In genomic region chr1:241637046-241637590, GRCh38 we compare ENCODE assay signal across 13 cellular contexts. TPM values are rescaled to one million over a fixed set of nuclear protein-coding genes. Genes with fewer than 3 reads are reported as not detected.
DNase-seq lines count a peak whose midpoint lies in the region; ATAC-seq, FAIRE-seq and TF ChIP-seq lines count a peak whose summit lies in the region.
"Had no signal": no experiment of that assay in that cellular context is flagged by ENCODE, and none has a peak within 500 bp of the region (broad histone marks: within the 10 kb centered on the region; RNA-seq: fewer than 3 reads in every experiment).

No MANE protein-coding gene starts in this region.

- no peak for DNase-seq in HFFc6
- no peak for DNase-seq in GM12878 (ENCODE audit: low read depth, low spot score)
- no peak for DNase-seq in naive thymus-derived CD4-positive, alpha-beta T cell
- DNase-seq in kidney tubule cell (ENCODE audit: low spot score): no peak
- DNase-seq in HuH-7.5 (ENCODE audit: low spot score): no peak
- DNase-seq in NCI-H510A (lab: John Stamatoyannopoulos, UW): no peak
- DNase-seq: DMS153, NCI-H2171, Right ventricle myocardium superior had no signal

- 0 out of 2 replicates have a peak, but pooled peaks cover 4% of the 10 kb centered on the region for H3K9me3 Mint-ChIP-seq in HFFc6
- peaks cover 0 to 6% (median 0%) of the 10 kb centered on the region in 11 donors for H3K9me3 Mint-ChIP-seq in naive thymus-derived CD4-positive, alpha-beta T cell

- peak overlapping the region in 3 of 11 experiments; percentile 11 to 94 (median 14); a peak in 2 of 22 replicates for H3K27ac ChIP-seq in BLaER1 treated with 17β-estradiol and CSF1 and Interleukin-3, amounts not matched to agents 10 nM and 100 nM
- H3K27ac ChIP-seq in GM12878 (ENCODE audit: control insufficient read depth, insufficient read depth): no peak overlapping the region
- no peak overlapping the region for H3K27ac ChIP-seq in naive thymus-derived CD4-positive, alpha-beta T cell (ENCODE audit: low read depth, low read length)
- H3K27ac ChIP-seq: neutrophil had no signal

- TF ChIP-seq RAD21 in GM12878 (IDR thresholded peaks at IDR 0.05; ENCODE audit: insufficient read depth, low read depth, low read length): no peak

- FAIRE-seq in GM12878 (lab: Jason Lieb, UNC): no peak

- in situ Hi-C loops in GM12878 (cut with MboI): no loop called here

- intact Hi-C loops in GM12878 (cut with micrococcal nuclease; ENCODE audit: unreplicated experiment): loop anchor here (5.0 kb wide), 1 partner anchor 210 kb away; the partner anchor contains the start of gene EXO1
- intact Hi-C loops in naive thymus-derived CD4-positive, alpha-beta T cell (cut with micrococcal nuclease): no loop called here

- H3K9me3 ChIP-seq in BLaER1 treated with 17β-estradiol and CSF1 and Interleukin-3, amounts not matched to agents 10 nM and 100 nM (replicated peaks in 1 of 11): peaks cover 0 to 15% (median 8%) of the 10 kb centered on the region in 11 experiments; a peak in 13 of 22 replicates
- H3K9me3 ChIP-seq in GM12878 (replicated peaks; ENCODE audit: control insufficient read depth, insufficient read depth, low read length): no peaks in the 10 kb centered on the region
- H3K9me3 ChIP-seq in naive thymus-derived CD4-positive, alpha-beta T cell (ENCODE audit: control insufficient read depth in 2 of 3, low read length in 3 of 3): no peaks in the 10 kb centered on the region
- H3K9me3 ChIP-seq: neutrophil had no signal

- POLR2A ChIA-PET in GM12878 (lab: Charles Lee): no interaction called here
- POLR2A ChIA-PET in naive thymus-derived CD4-positive, alpha-beta T cell (lab: Charles Lee): no interaction called here

- H3K27me3 Mint-ChIP-seq in HFFc6 (ENCODE audit: insufficient read depth): no peaks in the 10 kb centered on the region; the same call in 1 of the 2 replicates
- H3K27me3 Mint-ChIP-seq in naive thymus-derived CD4-positive, alpha-beta T cell: no peaks in the 10 kb centered on the region

- H3K4me3 ChIP-seq in BLaER1 treated with 17β-estradiol and CSF1 and Interleukin-3, amounts not matched to agents 10 nM and 100 nM: peak overlapping the region in 9 of 10 experiments; percentile 81 to 96 (median 93); a peak in 17 of 20 replicates
- peak overlapping the region; percentile 94 for H3K4me3 ChIP-seq in GM12878
- no peak overlapping the region for H3K4me3 ChIP-seq in naive thymus-derived CD4-positive, alpha-beta T cell (ENCODE audit: low read length)

- H3K4me3 Mint-ChIP-seq in HFFc6: peak overlapping the region; percentile 86
- H3K4me3 Mint-ChIP-seq in naive thymus-derived CD4-positive, alpha-beta T cell: peak overlapping the region; percentile 1 to 91 (median 70)

- peaks cover 16% of the 10 kb centered on the region; the same call in 1 of the 2 replicates for H3K36me3 Mint-ChIP-seq in HFFc6 (ENCODE audit: low read depth)
- H3K36me3 Mint-ChIP-seq in naive thymus-derived CD4-positive, alpha-beta T cell: peaks cover 8 to 31% (median 17%) of the 10 kb centered on the region in 5 donors

- H3K27me3 ChIP-seq in BLaER1 treated with 17β-estradiol and CSF1 and Interleukin-3, amounts not matched to agents 10 nM and 100 nM: no peaks in the 10 kb centered on the region
- no peaks in the 10 kb centered on the region for H3K27me3 ChIP-seq in GM12878 (replicated peaks in 1 of 2; ENCODE audit: control insufficient read depth in 2 of 2, insufficient read depth in 2 of 2, low read length in 1 of 2)
- no peaks in the 10 kb centered on the region for H3K27me3 ChIP-seq in naive thymus-derived CD4-positive, alpha-beta T cell (ENCODE audit: control insufficient read depth in 2 of 2, insufficient read depth in 2 of 2, low read length in 2 of 2)
- H3K27me3 ChIP-seq: neutrophil had no signal

- H3K4me2 ChIP-seq in BLaER1 treated with 17β-estradiol and CSF1 and Interleukin-3, amounts not matched to agents 10 nM and 100 nM: peak overlapping the region; percentile 75 to 98 (median 89)
- peak overlapping the region; percentile 87 for H3K4me2 ChIP-seq in GM12878 (ENCODE audit: control insufficient read depth, insufficient read depth)

- peaks cover 57 to 80% (median 65%) of the 10 kb centered on the region in 10 experiments for H3K4me1 ChIP-seq in BLaER1 treated with 17β-estradiol and CSF1 and Interleukin-3, amounts not matched to agents 10 nM and 100 nM
- H3K4me1 ChIP-seq in GM12878 (ENCODE audit: control insufficient read depth, insufficient read depth, low read length): peaks cover 10% of the 10 kb centered on the region
- peaks cover 0 to 20% of the 10 kb centered on the region in 2 donors for H3K4me1 ChIP-seq in naive thymus-derived CD4-positive, alpha-beta T cell (ENCODE audit: control insufficient read depth in 2 of 2, insufficient read depth in 2 of 2, low read length in 2 of 2)

- no TSS peak for BruUV-seq in GM12878 (replicated peaks; lab: Mats Ljungman, UMichigan)

- H3K36me3 ChIP-seq in BLaER1 treated with 17β-estradiol and CSF1 and Interleukin-3, amounts not matched to agents 10 nM and 100 nM: peaks cover 0 to 54% (median 42%) of the 10 kb centered on the region in 11 experiments; a peak in 19 of 22 replicates
- no peaks in the 10 kb centered on the region; a peak in 1 of 4 replicates for H3K36me3 ChIP-seq in GM12878 (ENCODE audit: control insufficient read depth in 2 of 2, insufficient read depth in 2 of 2, low read length in 1 of 2)
- peaks cover 0 to 3% (median 0%) of the 10 kb centered on the region in 3 experiments for H3K36me3 ChIP-seq in naive thymus-derived CD4-positive, alpha-beta T cell (ENCODE audit: control insufficient read depth in 2 of 3, insufficient read depth in 3 of 3, low read length in 3 of 3)
- H3K36me3 ChIP-seq: neutrophil had no signal

- no peak overlapping the region for H2AFZ ChIP-seq in GM12878 (ENCODE audit: control insufficient read depth, low read depth, low read length)

- H4K20me1 ChIP-seq in BLaER1 treated with 17β-estradiol and CSF1 and Interleukin-3, amounts not matched to agents 10 nM and 100 nM: peaks cover 0 to 24% (median 12%) of the 10 kb centered on the region in 11 experiments; a peak in 11 of 22 replicates
- H4K20me1 ChIP-seq in GM12878 (ENCODE audit: control insufficient read depth, insufficient read depth): no peaks in the 10 kb centered on the region

- H3K27ac Mint-ChIP-seq in HFFc6: peak overlapping the region; percentile 41; the same call in 1 of the 2 replicates
- peak overlapping the region in 4 of 9 donors; percentile 6 to 85 (median 54) for H3K27ac Mint-ChIP-seq in naive thymus-derived CD4-positive, alpha-beta T cell

- SMC1A ChIA-PET in GM12878 (lab: Charles Lee; ENCODE audit: uncharacterized antibody, unreplicated experiment): interaction anchor here (1.0 to 2.4 kb wide), 2 partner anchors 11 to 26 kb away, joined by 3 to 7 read pairs; no protein-coding TSS in a partner anchor

- CTCF ChIA-PET in GM12878 (lab: Yijun Ruan, JAX): interaction anchor here (1.7 kb wide), 1 partner anchor 10 kb away, joined by 4 read pairs; no protein-coding TSS in a partner anchor
- CTCF ChIA-PET in naive thymus-derived CD4-positive, alpha-beta T cell (lab: Charles Lee): no interaction called here

- no peak overlapping the region for H3K9ac ChIP-seq in BLaER1 treated with 17β-estradiol and CSF1 and Interleukin-3, amounts not matched to agents 10 nM and 100 nM
- H3K9ac ChIP-seq in GM12878 (ENCODE audit: control insufficient read depth, insufficient read depth, low read length): no peak overlapping the region

- peaks cover 39% of the 10 kb centered on the region for H3K79me2 ChIP-seq in GM12878 (ENCODE audit: control insufficient read depth, insufficient read depth, low read length)

- TF ChIP-seq EP300 in GM12878 (IDR thresholded peaks at IDR 0.05; ENCODE audit: borderline replicate concordance in 1 of 2, control insufficient read depth in 1 of 2, low read depth in 2 of 2, low read length in 2 of 2): no peak

- no peak for TF ChIP-seq POLR2A in GM12878 (IDR thresholded peaks at IDR 0.05; ENCODE audit: low read depth, low read length)

- RAD21 ChIA-PET in GM12878 (lab: Charles Lee; ENCODE audit: unreplicated experiment): no interaction called here

- peaks cover 49% of the 10 kb centered on the region for H3K4me1 Mint-ChIP-seq in HFFc6 (ENCODE audit: low read depth)
- H3K4me1 Mint-ChIP-seq in naive thymus-derived CD4-positive, alpha-beta T cell: peaks cover 30 to 60% (median 51%) of the 10 kb centered on the region in 7 donors

- no peak for TF ChIP-seq CTCF in HFFc6 (IDR thresholded peaks at IDR 0.05)
- TF ChIP-seq CTCF in GM12878 (IDR thresholded peaks at IDR 0.05 in 2 of 3, conservative IDR thresholded peaks at IDR 0.05 in 1 of 3; ENCODE audit: control insufficient read depth in 2 of 3, extremely low read depth in 1 of 3, insufficient read depth in 1 of 3, low read depth in 3 of 3, low read length in 3 of 3): no peak

- no peak for ATAC-seq in GM12878
- no peak for ATAC-seq in naive thymus-derived CD4-positive, alpha-beta T cell
- no peak for ATAC-seq in GM21529 (IDR thresholded peaks at IDR 0.05; ENCODE audit: unreplicated experiment)

RNA-seq across cellular contexts. Expression of gene CHML, which starts 3.1 kb away (rescaled TPM):
- 10 to 100 TPM; 15.2 to 17.9 (median 16.5) TPM for total RNA-seq in HFFc6 (2021; fragmentation: NEBNext Ultra II Directional; extraction: Animal tissue kit (Norgen Biotek cat#: 25700))
- 15.8 and 16.2 TPM in 2 replicates for total RNA-seq in GM12878 (2013; cell fraction: nucleolus; rRNA removed)
- 9.6 TPM in 2 replicates for total RNA-seq in GM12878 (2014; rRNA removed)
- 13.5 and 13.8 TPM in 2 replicates for total RNA-seq in GM12878 (2014; rRNA removed; fragmentation: Illumina TruSeq; extraction: Trizol)
- total RNA-seq in GM12878 (2021): 12.4 and 15.5 TPM in 2 replicates
- polyA plus RNA-seq in GM12878 (2011; ENCODE audit: low read depth): 2.4 TPM
- 2.8 and 4.0 TPM in 2 replicates for polyA plus RNA-seq in GM12878 (2011; rRNA removed)
- 1.1 and 1.2 TPM in 2 replicates for polyA plus RNA-seq in GM12878 (2011; cell fraction: cytosol; rRNA removed)
- 2.7 and 3.0 TPM in 2 replicates for polyA plus RNA-seq in GM12878 (2011; cell fraction: nucleus; rRNA removed)
- polyA plus RNA-seq in GM12878 (2012): 4.5 and 5.0 TPM in 2 replicates
- polyA plus RNA-seq in GM12878 (2014; fragmentation: Illumina TruSeq; extraction: Trizol): 9.8 and 11.6 TPM in 2 replicates
- 1 to 10 TPM; 2.0 to 2.4 TPM for polyA plus RNA-seq in GM12878 (2014; fragmentation: Nextera tagmentation; extraction: Ambion mirVana)
- polyA plus RNA-seq in GM12878 (2014; rRNA removed): 5.3 and 5.4 TPM in 2 replicates
- polyA plus RNA-seq in GM12878 (2016; fragmentation: Nextera tagmentation; extraction: Ambion mirVana): 1 to 10 TPM; 2.8 to 6.6 TPM
- 4.1 and 10.2 TPM in 2 replicates for polyA minus RNA-seq in GM12878 (2011; rRNA and poly(A)+ RNA removed)
- 1.2 and 2.1 TPM in 2 replicates for polyA minus RNA-seq in GM12878 (2011; cell fraction: cytosol; rRNA and poly(A)+ RNA removed)
- polyA minus RNA-seq in GM12878 (2011; cell fraction: nucleus; rRNA and poly(A)+ RNA removed): 2.2 and 2.7 TPM in 2 replicates
- 10 to 100 TPM; 11.4 to 18.3 (median 14.0) TPM for total RNA-seq in naive thymus-derived CD4-positive, alpha-beta T cell
- 1 to 10 TPM; 6.6 to 6.8 TPM for polyA plus RNA-seq in naive thymus-derived CD4-positive, alpha-beta T cell

RNA-seq across cellular contexts. Expression of gene OPN3, which starts 3.1 kb away (rescaled TPM):
- total RNA-seq in HFFc6 (2021; fragmentation: NEBNext Ultra II Directional; extraction: Animal tissue kit (Norgen Biotek cat#: 25700)): 10 to 100 TPM in 2 of 6 experiments, 1 to 10 TPM in 4; 7.3 to 13.1 (median 9.7) TPM
- 0.50 and 0.95 TPM in 2 replicates for total RNA-seq in GM12878 (2013; cell fraction: nucleolus; rRNA removed)
- total RNA-seq in GM12878 (2014; rRNA removed): 9.6 and 12.0 TPM in 2 replicates
- 8.8 and 9.3 TPM in 2 replicates for total RNA-seq in GM12878 (2014; rRNA removed; fragmentation: Illumina TruSeq; extraction: Trizol)
- 7.6 and 8.3 TPM in 2 replicates for total RNA-seq in GM12878 (2021)
- 5.8 TPM for polyA plus RNA-seq in GM12878 (2011; ENCODE audit: low read depth)
- 0.26 and 0.78 TPM in 2 replicates for polyA plus RNA-seq in GM12878 (2011; rRNA removed)
- polyA plus RNA-seq in GM12878 (2011; cell fraction: cytosol; rRNA removed): 0.10 and 0.13 TPM in 2 replicates
- polyA plus RNA-seq in GM12878 (2011; cell fraction: nucleus; rRNA removed): 0.12 and 0.20 TPM in 2 replicates
- polyA plus RNA-seq in GM12878 (2012): 5.5 and 10.1 TPM in 2 replicates
- polyA plus RNA-seq in GM12878 (2014; fragmentation: Illumina TruSeq; extraction: Trizol): 9.3 and 15.1 TPM in 2 replicates
- 1 to 10 TPM; 1.3 to 3.9 TPM for polyA plus RNA-seq in GM12878 (2014; fragmentation: Nextera tagmentation; extraction: Ambion mirVana)
- 7.2 and 7.4 TPM in 2 replicates for polyA plus RNA-seq in GM12878 (2014; rRNA removed)
- polyA plus RNA-seq in GM12878 (2016; fragmentation: Nextera tagmentation; extraction: Ambion mirVana): 10 to 100 TPM in 1 of 2 experiments, 1 to 10 TPM in 1; 5.2 to 12.2 TPM
- not detected in 2 replicates for polyA minus RNA-seq in GM12878 (2011; rRNA and poly(A)+ RNA removed)
- polyA minus RNA-seq in GM12878 (2011; cell fraction: cytosol; rRNA and poly(A)+ RNA removed): 0.73 and 0.94 TPM in 2 replicates
- 0.48 TPM in 1 of 2 replicates, not detected in the other for polyA minus RNA-seq in GM12878 (2011; cell fraction: nucleus; rRNA and poly(A)+ RNA removed)
- 10 to 100 TPM in 3 of 5 experiments, 1 to 10 TPM in 2; 3.6 to 11.5 (median 10.4) TPM for total RNA-seq in naive thymus-derived CD4-positive, alpha-beta T cell
- polyA plus RNA-seq in naive thymus-derived CD4-positive, alpha-beta T cell: 10 to 100 TPM; 25.0 to 32.7 TPM

RNA-seq across cellular contexts. Expression of gene WDR64, which starts 15.0 kb away (rescaled TPM):
- total RNA-seq in HFFc6 (2021; fragmentation: NEBNext Ultra II Directional; extraction: Animal tissue kit (Norgen Biotek cat#: 25700)): not detected
- not detected in 2 replicates for total RNA-seq in GM12878 (2013; cell fraction: nucleolus; rRNA removed)
- total RNA-seq in GM12878 (2014; rRNA removed) (not detected in 2 replicates), GM12878 (2014; rRNA removed; fragmentation: Illumina TruSeq; extraction: Trizol) (not detected in 2 replicates), GM12878 (2021) (not detected in 2 replicates)
- polyA plus RNA-seq in GM12878 (2011; ENCODE audit: low read depth): not detected
- polyA plus RNA-seq in GM12878 (2011; rRNA removed) (not detected in 2 replicates), GM12878 (2014; fragmentation: Illumina TruSeq; extraction: Trizol) (0.01 TPM in 1 of 2 replicates, not detected in the other), GM12878 (2014; fragmentation: Nextera tagmentation; extraction: Ambion mirVana) (not detected), GM12878 (2014; rRNA removed) (not detected in 2 replicates), GM12878 (2016; fragmentation: Nextera tagmentation; extraction: Ambion mirVana) (not detected)
- not detected in 2 replicates for polyA plus RNA-seq in GM12878 (2011; cell fraction: cytosol; rRNA removed)
- polyA plus RNA-seq in GM12878 (2011; cell fraction: nucleus; rRNA removed): not detected in 2 replicates
- polyA plus RNA-seq in GM12878 (2012): 0.03 TPM in 1 of 2 replicates, not detected in the other
- polyA minus RNA-seq in GM12878 (2011; rRNA and poly(A)+ RNA removed): not detected in 2 replicates
- not detected in 2 replicates for polyA minus RNA-seq in GM12878 (2011; cell fraction: cytosol; rRNA and poly(A)+ RNA removed)
- polyA minus RNA-seq in GM12878 (2011; cell fraction: nucleus; rRNA and poly(A)+ RNA removed): not detected in 2 replicates
- under 1 TPM; 0.24 to 0.66 (median 0.49) TPM for total RNA-seq in naive thymus-derived CD4-positive, alpha-beta T cell
- polyA plus RNA-seq in naive thymus-derived CD4-positive, alpha-beta T cell: under 1 TPM; 0.22 to 0.29 TPM
- total RNA-seq: dermis microvascular lymphatic vessel endothelial cell, Right ventricle myocardium superior had no signal
